In the genomic region with DNA sequence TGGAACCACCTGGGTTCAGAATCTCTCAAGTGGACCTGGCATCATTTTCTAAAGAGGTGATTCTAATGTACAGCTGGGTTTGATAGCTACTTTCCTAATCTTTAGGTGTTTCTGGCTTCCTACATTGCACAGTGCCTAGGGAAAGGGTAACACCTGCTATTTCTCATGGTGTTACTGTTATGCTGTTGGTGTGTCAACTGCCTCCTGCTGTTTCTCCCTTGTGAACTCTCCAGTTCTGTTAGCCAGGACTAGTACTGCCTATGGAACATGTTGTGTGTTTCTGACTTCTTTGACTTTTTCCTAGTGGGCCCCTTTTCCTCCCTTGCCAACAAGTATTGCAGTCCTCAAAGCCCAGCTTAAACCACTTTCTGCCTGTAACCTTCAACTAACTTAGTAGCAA, we compare ENCODE assay signal across 26 cellular contexts. TPM values are rescaled to one million over a fixed set of nuclear protein-coding genes. Genes with fewer than 3 reads are reported as not detected.
"Had no signal": no experiment of that assay in that cellular context is flagged by ENCODE, and none has a peak within 500 bp of the region (broad histone marks: within the 10 kb centered on the region; RNA-seq: fewer than 3 reads in every experiment).

No MANE protein-coding gene starts in this region.

- H3K27ac ChIP-seq: cardiac muscle cell, coronary artery, dorsolateral prefrontal cortex, gastrocnemius medialis, left ventricle myocardium inferior, neural progenitor cell, right atrium auricular region, spleen had no signal

- H3K4me3 ChIP-seq: cardiac muscle cell, coronary artery, dorsolateral prefrontal cortex, gastrocnemius medialis, left ventricle myocardium inferior, lung, neural progenitor cell, right atrium auricular region, spleen, tibial nerve had no signal

- H3K9ac ChIP-seq: neural progenitor cell had no signal

- H3K4me2 ChIP-seq: neural progenitor cell had no signal

- H2AFZ ChIP-seq: neural progenitor cell had no signal

- DNase-seq: activated CD4-positive, alpha-beta T cell treated with anti-CD3 and anti-CD28 coated beads for 4 hours; activated CD4-positive, alpha-beta T cell treated with anti-CD3 and anti-CD28 coated beads, Interleukin-2, amount 50 U/mL, for 4 hours; activated naive CD4-positive, alpha-beta T cell treated with Interleukin-2 at 50 U/mL for 16 hours; activated T-cell treated with anti-CD3 and anti-CD28 coated beads for 4 hours; activated T-cell treated with anti-CD3 and anti-CD28 coated beads, Interleukin-2, amount 50 U/mL, for 72 hours; anterior cingulate cortex; cerebellar nuclear complex; dorsolateral prefrontal cortex; effector memory CD4-positive, alpha-beta T cell; erythroblast; gastrocnemius medialis; glutamatergic neuron; left ventricle myocardium inferior; mesendoderm; natural killer cell; occipital lobe; spleen; stimulated activated naive CD4-positive, alpha-beta T cell treated with Interleukin-2 at 50 U/mL for 16 hours had no signal

- H3K27ac Mint-ChIP-seq: activated naive CD8-positive, alpha-beta T cell; activated T-cell treated with anti-CD3 and anti-CD28 coated beads, Interleukin-2, amount 50 U/mL, for 72 hours; natural killer cell; neural progenitor cell had no signal

- FAIRE-seq: islet of Langerhans had no signal

- H3K4me3 Mint-ChIP-seq: activated naive CD8-positive, alpha-beta T cell; activated T-cell treated with anti-CD3 and anti-CD28 coated beads, Interleukin-2, amount 50 U/mL, for 72 hours; natural killer cell; neural progenitor cell had no signal

- H3K9me3 ChIP-seq: gastrocnemius medialis, left ventricle myocardium inferior, right atrium auricular region, spleen, tibial nerve had no signal

- H3K27me3 ChIP-seq: dorsolateral prefrontal cortex, gastrocnemius medialis, right atrium auricular region, tibial nerve had no signal

- H3K36me3 ChIP-seq: cardiac muscle cell, gastrocnemius medialis, left ventricle myocardium inferior, neural progenitor cell, right atrium auricular region, spleen, tibial nerve had no signal

- H3K4me1 Mint-ChIP-seq: natural killer cell, neural progenitor cell had no signal

- ATAC-seq: activated T-cell treated with anti-CD3 and anti-CD28 coated beads, Interleukin-2, amount 50 U/mL, for 72 hours; gastrocnemius medialis; natural killer cell had no signal

- H3K36me3 Mint-ChIP-seq: activated naive CD8-positive, alpha-beta T cell; natural killer cell; neural progenitor cell had no signal

- H3K9me3 Mint-ChIP-seq: activated T-cell treated with anti-CD3 and anti-CD28 coated beads, Interleukin-2, amount 50 U/mL, for 72 hours; natural killer cell; neural progenitor cell had no signal

RNA-seq across cellular contexts. Expression of a gene that starts 5.5 kb away (rescaled TPM):
- polyA plus RNA-seq: cardiac muscle cell had no signal
